ENCODE assay signal across 1 cellular context in genomic region chr6:134058622-134059366, GRCh38.
TF ChIP-seq lines count a peak whose summit lies in the region.

No MANE protein-coding gene starts in this region.

TF ChIP-seq in Ishikawa, 13 proteins besides CTCF, POLR2A, EP300 and RAD21 (continued from another document):
- TF ChIP-seq MAX (IDR thresholded peaks at IDR 0.05) (peak; percentile 23; the same call in 1 of the 2 replicates), ZBTB7A (IDR thresholded peaks at IDR 0.05; ENCODE audit: low read depth) (no peak)
